22 cellular contexts compared by ENCODE assay signal in the genomic region with DNA sequence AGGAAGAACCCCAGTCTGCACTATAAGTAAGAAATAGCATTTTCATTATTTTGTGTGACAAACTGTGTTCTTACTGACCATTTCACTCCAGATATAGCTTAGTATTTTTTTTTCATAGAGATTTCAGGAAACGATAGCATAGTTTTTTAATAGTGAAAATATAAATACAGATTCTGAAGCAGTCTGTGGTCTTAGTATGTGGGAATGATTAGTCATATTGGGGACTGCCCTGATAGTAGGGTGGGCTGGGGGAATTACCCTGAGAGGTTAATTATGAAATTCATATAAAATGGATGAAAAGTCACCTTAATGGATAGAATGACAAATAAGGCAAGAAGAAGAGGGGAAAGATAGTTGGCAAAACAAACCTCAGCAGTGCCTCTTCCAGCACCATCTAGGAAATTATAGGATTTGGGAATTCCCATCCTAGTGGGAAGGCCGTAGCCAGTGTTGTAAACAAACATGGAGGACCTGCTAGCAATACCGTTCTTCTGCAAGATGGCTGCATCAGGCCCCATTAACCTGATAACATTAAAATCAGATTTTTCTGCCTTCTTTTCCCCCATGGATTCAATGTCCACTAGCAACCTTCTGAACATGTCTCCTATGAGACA. TPM values are rescaled to one million over a fixed set of nuclear protein-coding genes. Genes with fewer than 3 reads are reported as not detected.
DNase-seq lines count a peak whose midpoint lies in the region; ATAC-seq and TF ChIP-seq lines count a peak whose summit lies in the region.
"Had no signal": no experiment of that assay in that cellular context is flagged by ENCODE, and none has a peak within 500 bp of the region (broad histone marks: within the 10 kb centered on the region; RNA-seq: fewer than 3 reads in every experiment).

No MANE protein-coding gene starts in this region.

- TF ChIP-seq POLR2A in heart left ventricle (IDR thresholded peaks at IDR 0.05): no peak

- H3K27ac ChIP-seq in heart left ventricle: no peak overlapping the region
- H3K27ac ChIP-seq: body of pancreas, PC-9, transverse colon had no signal

- no peak for ATAC-seq in activated T-cell treated with anti-CD3 and anti-CD28 coated beads, Interleukin-2, amount 50 U/mL, for 72 hours (replicated peaks in 1 of 2)
- peak; percentile 41 for ATAC-seq in GM21619 (IDR thresholded peaks at IDR 0.05; ENCODE audit: unreplicated experiment)
- peak; percentile 46 for ATAC-seq in HG03378 (IDR thresholded peaks at IDR 0.05; ENCODE audit: unreplicated experiment)
- peak; percentile 90 for ATAC-seq in stimulated activated naive CD8-positive, alpha-beta T cell treated with anti-CD3 and anti-CD28 coated beads, Interleukin-15, amount 100 ng/mL, for 72 hours
- no peak for ATAC-seq in heart left ventricle
- ATAC-seq: body of pancreas had no signal

- no peaks in the 10 kb centered on the region for H3K27me3 ChIP-seq in heart left ventricle
- H3K27me3 ChIP-seq: body of pancreas had no signal

- TF ChIP-seq CTCF in heart left ventricle (IDR thresholded peaks at IDR 0.05): no peak

- peaks cover 0 to 2% of the 10 kb centered on the region in 2 donors for H3K9me3 Mint-ChIP-seq in activated T-cell treated with anti-CD3 and anti-CD28 coated beads, Interleukin-2, amount 50 U/mL, for 72 hours
- H3K9me3 Mint-ChIP-seq in stimulated activated naive CD8-positive, alpha-beta T cell treated with anti-CD3 and anti-CD28 coated beads, Interleukin-15, amount 100 ng/mL, for 72 hours: peaks cover 0 to 3% of the 10 kb centered on the region in 2 donors
- H3K9me3 Mint-ChIP-seq: immature natural killer cell had no signal

- intact Hi-C loops in heart left ventricle (cut with DNase I): no loop called here

- peak overlapping the region; percentile 9 for H3K27ac Mint-ChIP-seq in activated T-cell treated with anti-CD3 and anti-CD28 coated beads, Interleukin-2, amount 50 U/mL, for 72 hours
- H3K27ac Mint-ChIP-seq in stimulated activated naive CD8-positive, alpha-beta T cell treated with anti-CD3 and anti-CD28 coated beads, Interleukin-15, amount 100 ng/mL, for 72 hours: peak overlapping the region in 1 of 2 donors; percentile 13
- H3K27ac Mint-ChIP-seq: activated T-helper 2 cell treated with anti-CD3 and anti-CD28 coated beads, Interferon-gamma antibody, Interleukin-2, Interleukin-4, amounts not matched to agents 10 μg/mL and 5 μg/mL and 100 μg/mL, durations not matched to agents 14 hours and 24 hours and 36 hours; immature natural killer cell had no signal

- no peak overlapping the region for H3K4me3 ChIP-seq in heart left ventricle
- H3K4me3 ChIP-seq: body of pancreas, PC-9, smooth muscle cell, transverse colon had no signal

- peaks cover 45% of the 10 kb centered on the region for H3K4me1 Mint-ChIP-seq in activated T-cell treated with anti-CD3 and anti-CD28 coated beads, Interleukin-2, amount 50 U/mL, for 72 hours (ENCODE audit: low read depth)
- peaks cover 45% of the 10 kb centered on the region for H3K4me1 Mint-ChIP-seq in stimulated activated naive CD8-positive, alpha-beta T cell treated with anti-CD3 and anti-CD28 coated beads, Interleukin-15, amount 100 ng/mL, for 72 hours
- H3K4me1 Mint-ChIP-seq: immature natural killer cell had no signal

- no peaks in the 10 kb centered on the region for H3K27me3 Mint-ChIP-seq in activated T-cell treated with anti-CD3 and anti-CD28 coated beads, Interleukin-2, amount 50 U/mL, for 72 hours (ENCODE audit: low read depth)
- no peaks in the 10 kb centered on the region for H3K27me3 Mint-ChIP-seq in stimulated activated naive CD8-positive, alpha-beta T cell treated with anti-CD3 and anti-CD28 coated beads, Interleukin-15, amount 100 ng/mL, for 72 hours

- peak overlapping the region in 1 of 2 donors; percentile 58 for H3K4me3 Mint-ChIP-seq in activated T-cell treated with anti-CD3 and anti-CD28 coated beads, Interleukin-2, amount 50 U/mL, for 72 hours
- peak overlapping the region in 1 of 2 donors; percentile 36 for H3K4me3 Mint-ChIP-seq in stimulated activated naive CD8-positive, alpha-beta T cell treated with anti-CD3 and anti-CD28 coated beads, Interleukin-15, amount 100 ng/mL, for 72 hours
- H3K4me3 Mint-ChIP-seq: immature natural killer cell had no signal

- H3K36me3 Mint-ChIP-seq in activated T-cell treated with anti-CD3 and anti-CD28 coated beads, Interleukin-2, amount 50 U/mL, for 72 hours (ENCODE audit: insufficient read depth in 2 of 2): peaks cover 2 to 3% of the 10 kb centered on the region in 2 donors

- DNase-seq in activated T-cell treated with anti-CD3 and anti-CD28 coated beads, Interleukin-2, amount 50 U/mL, for 72 hours: no peak
- no peak for DNase-seq in activated T-cell treated with anti-CD3 and anti-CD28 coated beads, Interleukin-2, amount 50 U/mL, for 48 hours
- peak in 1 of 2 donors; percentile 29 for DNase-seq in stimulated activated naive CD8-positive, alpha-beta T cell treated with anti-CD3 and anti-CD28 coated beads, Interleukin-15, amount 100 ng/mL, for 72 hours
- DNase-seq in DMS153 treated with DMSO at 0.1 percent for 48 hours (lab: John Stamatoyannopoulos, UW; ENCODE audit: unreplicated experiment): no peak
- no peak for DNase-seq in foreskin melanocyte
- no peak for DNase-seq in heart left ventricle
- DNase-seq: ACHN; activated CD4-positive, CD25-positive, alpha-beta regulatory T cell; body of pancreas; DMS 273 treated with DMSO at 0.1 percent for 48 hours; effector memory CD4-positive, alpha-beta T cell; foreskin fibroblast; immature natural killer cell; NCI-H1105 treated with DMSO at 0.1 percent for 48 hours; NCI-H446; PC-9; SW 1271; transverse colon had no signal

- no peaks in the 10 kb centered on the region for H3K36me3 ChIP-seq in heart left ventricle
- H3K36me3 ChIP-seq: transverse colon had no signal

- WGBS in heart left ventricle, 4 donors: 94 to 96% (median 94%) methylated on average over 3 of the region's 3 CpGs

- H3K4me1 ChIP-seq in heart left ventricle: peaks cover 0 to 19% (median 0%) of the 10 kb centered on the region in 12 donors
- H3K4me1 ChIP-seq: body of pancreas, transverse colon had no signal

- H3K9me3 ChIP-seq in heart left ventricle: no peaks in the 10 kb centered on the region
- H3K9me3 ChIP-seq: body of pancreas, transverse colon had no signal

RNA-seq across cellular contexts. Expression of a gene that starts 23.7 kb away (rescaled TPM):
- total RNA-seq in activated T-cell treated with anti-CD3 and anti-CD28 coated beads, Interleukin-2, amount 50 U/mL, for 72 hours: 100 to 1,000 TPM in 1 of 2 donors, 10 to 100 TPM in 1; 93.5 to 104 TPM
- total RNA-seq in heart left ventricle: 10 to 100 TPM; 29.6 to 73.7 (median 50.6) TPM
- 10 to 100 TPM; 10.4 to 21.5 TPM for polyA plus RNA-seq in heart left ventricle

Comparison
In these comparisons a context has a peak if more than half of its experiments do, and no peak if none do; other contexts are left out.
1. ATAC-seq: peak in GM21619 (single experiment), HG03378 (single experiment) and stimulated activated naive CD8-positive, alpha-beta T cell treated with anti-CD3 and anti-CD28 coated beads, Interleukin-15, amount 100 ng/mL, for 72 hours (single experiment); none in activated T-cell treated with anti-CD3 and anti-CD28 coated beads, Interleukin-2, amount 50 U/mL, for 72 hours (0 of 2) and heart left ventricle (0 of 4).